In genomic region chr15:82319522-82320278, GRCh38 we compare ENCODE assay signal across 2 cellular contexts. TPM values are rescaled to one million over a fixed set of nuclear protein-coding genes. Genes with fewer than 3 reads are reported as not detected.
"Had no signal": no experiment of that assay in that cellular context is flagged by ENCODE, and none has a peak within 500 bp of the region (broad histone marks: within the 10 kb centered on the region; RNA-seq: fewer than 3 reads in every experiment).

No MANE protein-coding gene starts in this region.

RNA-seq across cellular contexts. Expression of gene SAXO2, which starts 57.1 kb away (rescaled TPM):
- total RNA-seq: activated T-helper 17 cell treated with anti-CD3 and anti-CD28 coated beads, Interleukin-2, amount 50 U/mL, for 72 hours; ascending aorta had no signal
